Comparison of ENCODE assay signal across 35 cellular contexts in the genomic region with DNA sequence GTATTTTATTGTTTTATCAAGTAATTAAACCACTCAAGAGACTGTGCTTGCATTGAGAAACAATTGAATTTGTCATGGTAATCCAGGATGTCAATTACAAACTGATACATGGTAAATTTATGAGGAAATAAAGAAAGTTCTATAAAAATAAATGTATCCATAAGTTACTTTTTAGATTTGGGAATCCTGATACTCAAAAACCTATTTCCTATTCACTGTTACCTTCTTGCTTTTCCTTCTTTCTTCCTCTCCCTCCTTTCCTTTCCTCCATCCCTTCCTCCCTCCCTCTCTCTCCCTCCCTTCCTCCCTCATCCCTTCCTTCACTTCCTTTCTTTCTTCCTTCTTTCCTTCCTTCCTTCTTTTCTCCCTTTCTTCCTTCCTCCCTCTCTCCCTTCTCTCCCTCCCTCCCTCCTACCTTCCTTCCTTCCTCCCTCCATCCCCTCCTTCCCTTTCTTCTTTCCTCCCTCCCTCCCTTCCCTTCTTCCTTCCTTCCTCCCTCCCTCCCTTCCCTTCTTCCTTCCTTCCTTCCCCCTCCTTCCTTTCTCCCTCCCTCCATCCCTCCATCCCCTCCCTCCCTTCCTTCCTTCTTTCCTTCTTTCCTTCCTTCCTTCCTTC.
A peak's percentile ranks its signal among the peaks of the same experiment; 100 is the strongest.
DNase-seq lines count a peak whose midpoint lies in the region; ATAC-seq, FAIRE-seq and TF ChIP-seq lines count a peak whose summit lies in the region.
"Had no signal": no experiment of that assay in that cellular context is flagged by ENCODE, and none has a peak within 500 bp of the region (broad histone marks: within the 10 kb centered on the region; RNA-seq: fewer than 3 reads in every experiment).

No MANE protein-coding gene starts in this region.

- TF ChIP-seq RAD21 in HepG2 (CRISPR knock-in tag; IDR thresholded peaks at IDR 0.05) (no peak), K562 (CRISPR knock-in tag; conservative IDR thresholded peaks at IDR 0.05 in 1 of 2, IDR thresholded peaks at IDR 0.05 in 1 of 2) (no peak)

- H3K27me3 ChIP-seq in HepG2 (ENCODE audit: control insufficient read depth in 1 of 2, insufficient read depth in 2 of 2, low read length in 2 of 2), result no peaks in the 10 kb centered on the region
- H3K27me3 ChIP-seq in right lobe of liver, result no peaks in the 10 kb centered on the region
- H3K27me3 ChIP-seq in K562 (ENCODE audit: control insufficient read depth in 2 of 2, insufficient read depth in 2 of 2, low read length in 2 of 2), result no peaks in the 10 kb centered on the region
- H3K27me3 ChIP-seq: BE2C; BLaER1; BLaER1 treated with 17β-estradiol and CSF1 and Interleukin-3, amounts not matched to agents 10 nM and 100 nM had no signal

- H3K9me1 ChIP-seq in K562 (ENCODE audit: control insufficient read depth, insufficient read depth, low read length), result no peaks in the 10 kb centered on the region

- H3K36me3 ChIP-seq in HepG2 (replicated peaks in 1 of 2; ENCODE audit: control insufficient read depth in 1 of 2, insufficient read depth in 2 of 2, low read length in 2 of 2), result no peaks in the 10 kb centered on the region
- no peaks in the 10 kb centered on the region for H3K36me3 ChIP-seq in right lobe of liver
- no peaks in the 10 kb centered on the region for H3K36me3 ChIP-seq in HEK293 (ENCODE audit: control insufficient read depth in 2 of 2, insufficient read depth in 1 of 2, low read length in 2 of 2)
- H3K36me3 ChIP-seq in K562 (ENCODE audit: control insufficient read depth, insufficient read depth, low read length), result no peaks in the 10 kb centered on the region
- H3K36me3 ChIP-seq: BE2C; BLaER1; BLaER1 treated with 17β-estradiol and CSF1 and Interleukin-3, amounts not matched to agents 10 nM and 100 nM had no signal

- no peak for TF ChIP-seq CTCF in HepG2 (CRISPR knock-in tag; IDR thresholded peaks at IDR 0.05)
- TF ChIP-seq CTCF in right lobe of liver (IDR thresholded peaks at IDR 0.05), result no peak
- TF ChIP-seq CTCF in HEK293 (tag by site-specific recombination; IDR thresholded peaks at IDR 0.05), result no peak
- TF ChIP-seq CTCF in K562 (IDR thresholded peaks at IDR 0.05 in 2 of 3, conservative IDR thresholded peaks at IDR 0.05 in 1 of 3; ENCODE audit: insufficient read depth in 2 of 3, low read depth in 1 of 3, low read length in 3 of 3), result no peak

- POLR2A ChIA-PET in HepG2 (lab: Yijun Ruan, JAX), result no interaction called here
- POLR2A ChIA-PET in HEK293 (lab: Yijun Ruan, JAX), result no interaction called here
- POLR2A ChIA-PET in K562 (lab: Yijun Ruan, JAX), result no interaction called here

- in situ Hi-C loops in HepG2 (cut with HindIII; ENCODE audit: extremely low pct_ligation_motif_present, low pct_unique_long_range_greater_than_20kb), result no loop called here
- in situ Hi-C loops in K562 (cut with MboI), result no loop called here

- CTCF ChIA-PET in HepG2 (lab: Yijun Ruan, JAX; ENCODE audit: low intra/inter-chr PET ratio, low total read pairs), result no interaction called here
- CTCF ChIA-PET in HEK293 (lab: Yijun Ruan, JAX), result interaction anchor here (0.5 kb wide), 1 partner anchor 66 kb away, joined by 3 read pairs; no protein-coding TSS in a partner anchor
- CTCF ChIA-PET in K562 (lab: Yijun Ruan, JAX; ENCODE audit: low intra/inter-chr PET ratio), result no interaction called here

- no peak overlapping the region for H3K4me2 ChIP-seq in HepG2 (ENCODE audit: low read depth, low read length)
- no peak overlapping the region for H3K4me2 ChIP-seq in K562 (ENCODE audit: insufficient read depth, low read length)
- H3K4me2 ChIP-seq: A549; BLaER1; BLaER1 treated with 17β-estradiol and CSF1 and Interleukin-3, amounts not matched to agents 10 nM and 100 nM had no signal

- BruUV-seq in HepG2 (replicated peaks; lab: Mats Ljungman, UMichigan) (no TSS peak), K562 (replicated peaks; lab: Mats Ljungman, UMichigan) (no TSS peak)

- FAIRE-seq in HepG2 (lab: Jason Lieb, UNC), result no peak
- FAIRE-seq in K562 (lab: Jason Lieb, UNC), result no peak
- FAIRE-seq: A204.1, A549, D721Med had no signal

- intact Hi-C loops in HepG2 (cut with micrococcal nuclease; ENCODE audit: unreplicated experiment), result loop anchor here (1.0 kb wide), 1 partner anchor 46 kb away; no protein-coding TSS in a partner anchor
- intact Hi-C loops in right lobe of liver (cut with DNase I), result no loop called here
- intact Hi-C loops in K562 (cut with micrococcal nuclease), result no loop called here

- no peak for TF ChIP-seq POLR2A in HepG2 (IDR thresholded peaks at IDR 0.05; ENCODE audit: insufficient read depth in 1 of 2, low read depth in 2 of 2, low read length in 2 of 2)
- no peak for TF ChIP-seq POLR2A in right lobe of liver (IDR thresholded peaks at IDR 0.05)
- TF ChIP-seq POLR2A in K562 (conservative IDR thresholded peaks at IDR 0.05), result no peak

- H4K20me1 ChIP-seq in HepG2 (ENCODE audit: insufficient read depth, low read length) (no peaks in the 10 kb centered on the region), K562 (replicated peaks; ENCODE audit: control insufficient read depth, insufficient read depth, low read length) (no peaks in the 10 kb centered on the region)
- H4K20me1 ChIP-seq: BLaER1; BLaER1 treated with 17β-estradiol and CSF1 and Interleukin-3, amounts not matched to agents 10 nM and 100 nM had no signal

- ATAC-seq in HepG2 (no peak), right lobe of liver (no peak), K562 (no peak), HG02870 (IDR thresholded peaks at IDR 0.05; ENCODE audit: unreplicated experiment) (no peak)
- ATAC-seq: A549; CD8-positive, alpha-beta T cell had no signal

- TF ChIP-seq EP300 in HepG2 (IDR thresholded peaks at IDR 0.05; ENCODE audit: low read depth in 2 of 2, low read length in 2 of 2) (no peak), HepG2 (CRISPR knock-in tag; IDR thresholded peaks at IDR 0.05; ENCODE audit: borderline replicate concordance) (no peak), K562 (IDR thresholded peaks at IDR 0.05; ENCODE audit: low read length) (no peak)

- no peaks in the 10 kb centered on the region for H3K79me2 ChIP-seq in HepG2 (ENCODE audit: insufficient read depth, low read length)
- H3K79me2 ChIP-seq in K562 (ENCODE audit: control insufficient read depth, insufficient read depth, low read length), result no peaks in the 10 kb centered on the region

- H3K27ac ChIP-seq in HepG2 (ENCODE audit: extremely low read length, insufficient read depth, low read length), result no peak overlapping the region
- H3K27ac ChIP-seq in right lobe of liver, result no peak overlapping the region
- no peak overlapping the region for H3K27ac ChIP-seq in HEK293 (ENCODE audit: extremely low read depth, low read depth, low read length)
- H3K27ac ChIP-seq in K562 (ENCODE audit: extremely low read depth, low read depth, low read length), result no peak overlapping the region
- H3K27ac ChIP-seq: 22Rv1; A549; BLaER1; BLaER1 treated with 17β-estradiol and CSF1 and Interleukin-3, amounts not matched to agents 10 nM and 100 nM; C4-2B had no signal

- H3K9me3 ChIP-seq in HepG2 (ENCODE audit: low read length), result no peaks in the 10 kb centered on the region
- H3K9me3 ChIP-seq in right lobe of liver, result no peaks in the 10 kb centered on the region
- H3K9me3 ChIP-seq in HEK293 (ENCODE audit: control insufficient read depth, insufficient read depth, low read depth, low read length), result no peaks in the 10 kb centered on the region
- H3K9me3 ChIP-seq in K562 (replicated peaks; ENCODE audit: control insufficient read depth, insufficient read depth, low read depth, low read length), result no peaks in the 10 kb centered on the region
- H3K9me3 ChIP-seq: A549; BE2C; BLaER1; BLaER1 treated with 17β-estradiol and CSF1 and Interleukin-3, amounts not matched to agents 10 nM and 100 nM; Caco-2 had no signal

- no peak for DNase-seq in HepG2 (ENCODE audit: low spot score)
- no peak for DNase-seq in right lobe of liver
- DNase-seq in K562 (ENCODE audit: extremely low read depth in 1 of 4, low spot score in 3 of 4), result no peak
- peak; percentile 5 for DNase-seq in left kidney (ENCODE audit: low read depth, low spot score)
- no peak for DNase-seq in SIG-M5 (lab: John Stamatoyannopoulos, UW)
- DNase-seq in activated CD4-positive, alpha-beta T cell treated with anti-CD3 and anti-CD28 coated beads for 1 hour, result no peak
- DNase-seq: 8988T; ACHN; AML-193; BE2C; C1 segment of cervical spinal cord; Caco-2; Calu3; CD4-positive, alpha-beta memory T cell; CD4-positive, alpha-beta T cell; CD4-positive, CD25-positive, alpha-beta regulatory T cell; CD8-positive, alpha-beta memory T cell; CD8-positive, alpha-beta T cell; COR-L47; DMS 273 treated with DMSO at 0.1 percent for 48 hours; DMS153; DMS53; DMS79; DMS79 treated with DMSO at 0.1 percent for 48 hours; DND-41; EL had no signal

- H3K9ac ChIP-seq in HepG2 (ENCODE audit: insufficient read depth, low read depth, low read length) (no peak overlapping the region), K562 (ENCODE audit: insufficient read depth in 1 of 2, low read depth in 2 of 2, low read length in 2 of 2) (no peak overlapping the region)
- H3K9ac ChIP-seq: BLaER1; BLaER1 treated with 17β-estradiol and CSF1 and Interleukin-3, amounts not matched to agents 10 nM and 100 nM had no signal

- H3K4me1 ChIP-seq in HepG2 (ENCODE audit: insufficient read depth, low read length) (peaks cover 38% of the 10 kb centered on the region), right lobe of liver (no peaks in the 10 kb centered on the region), HEK293 (ENCODE audit: control insufficient read depth, insufficient read depth, low read length) (no peaks in the 10 kb centered on the region), K562 (replicated peaks in 1 of 2; ENCODE audit: control insufficient read depth in 2 of 2, insufficient read depth in 2 of 2, low read length in 2 of 2) (no peaks in the 10 kb centered on the region)
- H3K4me1 ChIP-seq: A549, BE2C, BLaER1, Caco-2 had no signal

- no peak overlapping the region for H3K4me3 ChIP-seq in HepG2 (replicated peaks in 1 of 3; ENCODE audit: insufficient read depth in 1 of 3, low read depth in 2 of 3, low read length in 3 of 3)
- no peak overlapping the region for H3K4me3 ChIP-seq in right lobe of liver
- H3K4me3 ChIP-seq in HEK293 (ENCODE audit: low read depth, low read length), result no peak overlapping the region
- H3K4me3 ChIP-seq in K562, result no peak overlapping the region
- H3K4me3 ChIP-seq: A549; BLaER1; BLaER1 treated with 17β-estradiol and CSF1 and Interleukin-3, amounts not matched to agents 10 nM and 100 nM had no signal

- H2AFZ ChIP-seq in HepG2 (ENCODE audit: low read length) (no peak overlapping the region), K562 (ENCODE audit: low read depth, low read length) (no peak overlapping the region)

TF ChIP-seq in HepG2, 621 proteins besides CTCF, POLR2A, EP300 and RAD21 (continues in another document):
- no peak for TF ChIP-seq CHD4 (IDR thresholded peaks at IDR 0.05; ENCODE audit: borderline replicate concordance, low read length)

TF ChIP-seq in HEK293, 187 proteins besides CTCF, POLR2A, EP300 and RAD21:
- TF ChIP-seq GLI4 (tag by site-specific recombination; IDR thresholded peaks at IDR 0.05) (no peak), ZNF366 (tag by site-specific recombination; conservative IDR thresholded peaks at IDR 0.05) (peak; percentile 65)

TF ChIP-seq in K562, 482 proteins besides CTCF, POLR2A, EP300 and RAD21 (continues in another document):
- TF ChIP-seq FOXA1 (IDR thresholded peaks at IDR 0.05; ENCODE audit: borderline replicate concordance) (no peak), PCBP1 (IDR thresholded peaks at IDR 0.05; ENCODE audit: low read depth, low read length, poor library complexity, severe bottlenecking) (no peak), FOSL1 (tag; conservative IDR thresholded peaks at IDR 0.05) (no peak)
